ENCODE assay signal across 22 cellular contexts in genomic region chr1:234320549-234320948, GRCh38.
"Had no signal": no experiment of that assay in that cellular context is flagged by ENCODE, and none has a peak within 500 bp of the region (broad histone marks: within the 10 kb centered on the region; RNA-seq: fewer than 3 reads in every experiment).

No MANE protein-coding gene starts in this region.

- H3K36me3 Mint-ChIP-seq: mesothelial cell of epicardium, natural killer cell had no signal

- H3K9me3 ChIP-seq: heart right ventricle, left lung, right atrium auricular region, tibial artery had no signal

- H3K27ac Mint-ChIP-seq: activated B cell treated with CpG ODN at 0.5 μM for 24 hours; activated naive CD4-positive, alpha-beta T cell treated with anti-CD3 and anti-CD28 coated beads for 36 hours; activated T-helper 2 cell treated with anti-CD3 and anti-CD28 coated beads, Interferon-gamma antibody, Interleukin-2, Interleukin-4, amounts not matched to agents 10 μg/mL and 5 μg/mL and 100 μg/mL, durations not matched to agents 14 hours and 24 hours and 36 hours; endodermal cell; mesothelial cell of epicardium; natural killer cell; progenitor cell of endocrine pancreas; T-helper 1 cell treated with Interleukin-12 subunit alpha and Interleukin-12 subunit beta and Interleukin-4 antibody, amounts not matched to agents 30 μg/mL and 1 μg/mL, for 36 hours had no signal

- H3K4me3 ChIP-seq: cardiac muscle cell, heart right ventricle, left lung, right atrium auricular region, tibial artery had no signal

- H3K27me3 Mint-ChIP-seq: stimulated activated naive CD8-positive, alpha-beta T cell treated with anti-CD3 and anti-CD28 coated beads, Interleukin-15, amount 100 ng/mL, for 72 hours had no signal

- H3K4me1 Mint-ChIP-seq: mesothelial cell of epicardium had no signal

- ATAC-seq: activated T-cell treated with anti-CD3 and anti-CD28 coated beads, Interleukin-2, amount 50 U/mL, for 4 hours; heart right ventricle; left lung; natural killer cell had no signal

- H3K4me3 Mint-ChIP-seq: activated B cell treated with CpG ODN at 0.5 μM for 24 hours; activated naive CD4-positive, alpha-beta T cell treated with anti-CD3 and anti-CD28 coated beads for 36 hours; activated T-cell treated with anti-CD3 and anti-CD28 coated beads, Interleukin-2, amount 50 U/mL, for 4 hours; endodermal cell; mesothelial cell of epicardium; natural killer cell; stimulated activated naive CD8-positive, alpha-beta T cell treated with anti-CD3 and anti-CD28 coated beads, Interleukin-15, amount 100 ng/mL, for 72 hours; T-helper 1 cell treated with Interleukin-12 subunit alpha and Interleukin-12 subunit beta and Interleukin-4 antibody, amounts not matched to agents 30 μg/mL and 1 μg/mL, for 36 hours had no signal

- DNase-seq: activated B cell treated with CpG ODN at 0.5 μM for 24 hours; activated CD4-positive, alpha-beta T cell treated with anti-CD3 and anti-CD28 coated beads for 4 hours; activated CD4-positive, alpha-beta T cell treated with anti-CD3 and anti-CD28 coated beads, Interleukin-2, amount 50 U/mL, for 48 hours; activated CD8-positive, alpha-beta memory T cell treated with anti-CD3 and anti-CD28 coated beads, Interleukin-2, amount 50 U/mL, for 48 hours; activated naive CD4-positive, alpha-beta T cell treated with anti-CD3 and anti-CD28 coated beads for 36 hours; activated T-cell treated with anti-CD3 and anti-CD28 coated beads, Interleukin-2, amount 50 U/mL, for 4 hours; amygdala; cortex of kidney; endodermal cell; heart right ventricle; left lung; natural killer cell; stimulated activated CD4-positive, alpha-beta T cell treated with anti-CD3 and anti-CD28 coated beads, Interleukin-1b, Interleukin-23, amount 100 ng/mL, for 48 hours; stimulated activated naive CD8-positive, alpha-beta T cell treated with anti-CD3 and anti-CD28 coated beads, Interleukin-15, amount 100 ng/mL, for 72 hours; tibial artery had no signal

- H3K9me3 Mint-ChIP-seq: activated B cell treated with CpG ODN at 0.5 μM for 24 hours; activated naive CD4-positive, alpha-beta T cell treated with anti-CD3 and anti-CD28 coated beads for 36 hours; activated T-cell treated with anti-CD3 and anti-CD28 coated beads, Interleukin-2, amount 50 U/mL, for 4 hours; activated T-helper 2 cell treated with anti-CD3 and anti-CD28 coated beads, Interferon-gamma antibody, Interleukin-2, Interleukin-4, amounts not matched to agents 10 μg/mL and 5 μg/mL and 100 μg/mL, durations not matched to agents 14 hours and 24 hours and 36 hours; endodermal cell; mesothelial cell of epicardium; natural killer cell; stimulated activated naive CD8-positive, alpha-beta T cell treated with anti-CD3 and anti-CD28 coated beads, Interleukin-15, amount 100 ng/mL, for 72 hours; T-helper 1 cell treated with Interleukin-12 subunit alpha and Interleukin-12 subunit beta and Interleukin-4 antibody, amounts not matched to agents 30 μg/mL and 1 μg/mL, for 36 hours had no signal

- H3K36me3 ChIP-seq: cardiac muscle cell, heart right ventricle, left lung, right atrium auricular region, tibial artery had no signal

- H3K4me1 ChIP-seq: left lung, right atrium auricular region, tibial artery had no signal

- H3K27ac ChIP-seq: cardiac muscle cell, epithelial cell of prostate, heart right ventricle, left lung, right atrium auricular region, tibial artery had no signal
